Comparison of ENCODE assay signal across 11 cellular contexts in genomic region chr2:215137741-215138340, GRCh38. TPM values are rescaled to one million over a fixed set of nuclear protein-coding genes. Genes with fewer than 3 reads are reported as not detected.
DNase-seq lines count a peak whose midpoint lies in the region; ATAC-seq and TF ChIP-seq lines count a peak whose summit lies in the region.
"Had no signal": no experiment of that assay in that cellular context is flagged by ENCODE, and none has a peak within 500 bp of the region (broad histone marks: within the 10 kb centered on the region; RNA-seq: fewer than 3 reads in every experiment).

No MANE protein-coding gene starts in this region.

- H2BK15ac ChIP-seq in mesendoderm (replicated peaks; ENCODE audit: low read depth): no peak overlapping the region

- H3K4me1 ChIP-seq in mesendoderm (ENCODE audit: control insufficient read depth, low read depth, low read length): no peaks in the 10 kb centered on the region

- H3K36me3 Mint-ChIP-seq in MCF 10A (ENCODE audit: insufficient read depth, unreplicated experiment): peaks cover 7% of the 10 kb centered on the region
- H3K36me3 Mint-ChIP-seq in activated T-helper 2 cell treated with anti-CD3 and anti-CD28 coated beads, Interferon-gamma antibody, Interleukin-2, Interleukin-4, amounts not matched to agents 10 μg/mL and 5 μg/mL and 100 μg/mL, durations not matched to agents 14 hours and 24 hours and 36 hours (ENCODE audit: low read depth): no peaks in the 10 kb centered on the region

- ATAC-seq in HG03439 (IDR thresholded peaks at IDR 0.05; ENCODE audit: unreplicated experiment): peak; percentile 42
- ATAC-seq in GM19324 (IDR thresholded peaks at IDR 0.05; ENCODE audit: low FRiP score, unreplicated experiment): no peak

- TF ChIP-seq CTCF in GM06990 (IDR thresholded peaks at IDR 0.05; ENCODE audit: insufficient read depth, low read length, poor library complexity, severe bottlenecking) (no peak), MCF 10A (IDR thresholded peaks at IDR 0.05; ENCODE audit: unreplicated experiment) (no peak)

- peak overlapping the region; percentile 50 for H3K4me3 ChIP-seq in GM06990 (replicated peaks; ENCODE audit: low read depth, low read length)
- H3K4me3 ChIP-seq in mesendoderm (ENCODE audit: low read length): no peak overlapping the region

- H3K4me1 Mint-ChIP-seq in MCF 10A (ENCODE audit: insufficient read depth, unreplicated experiment): peaks cover 48% of the 10 kb centered on the region
- peaks cover 3% of the 10 kb centered on the region for H3K4me1 Mint-ChIP-seq in activated T-helper 2 cell treated with anti-CD3 and anti-CD28 coated beads, Interferon-gamma antibody, Interleukin-2, Interleukin-4, amounts not matched to agents 10 μg/mL and 5 μg/mL and 100 μg/mL, durations not matched to agents 14 hours and 24 hours and 36 hours (ENCODE audit: low read depth)

- H4K5ac ChIP-seq in mesendoderm (ENCODE audit: low read length): no peak overlapping the region

- no peak for DNase-seq in GM06990 (ENCODE audit: extremely low read depth, insufficient read length)
- DNase-seq in MCF 10A (ENCODE audit: unreplicated experiment): peak; percentile 92
- DNase-seq in non-pigmented ciliary epithelial cell (ENCODE audit: low read depth): peak; percentile 34
- no peak for DNase-seq in stimulated activated CD4-positive, alpha-beta T cell treated with anti-CD3 and anti-CD28 coated beads, Interleukin-4, amount 100 ng/mL, for 24 hours
- DNase-seq in mesendoderm: no peak
- DNase-seq in activated T-helper 2 cell treated with anti-CD3 and anti-CD28 coated beads, Interferon-gamma antibody, Interleukin-2, Interleukin-4, amounts not matched to agents 10 μg/mL and 5 μg/mL and 100 μg/mL, durations not matched to agents 14 hours and 24 hours and 36 hours (ENCODE audit: low spot score): no peak
- DNase-seq: activated naive CD4-positive, alpha-beta T cell treated with Interleukin-2 at 50 U/mL for 16 hours had no signal

- no peak overlapping the region for H3K23ac ChIP-seq in mesendoderm (ENCODE audit: low read length)

- no CpG with 5 or more reads among the region's 6 CpGs for WGBS in mesendoderm (ENCODE audit: extremely low coverage, insufficient coverage, low lambda C conversion rate)

- intact Hi-C loops in MCF 10A (cut with micrococcal nuclease): loop anchor here (1.0 kb wide), 1 partner anchor 33 kb away; no protein-coding TSS in a partner anchor
- intact Hi-C loops in activated T-helper 2 cell treated with anti-CD3 and anti-CD28 coated beads, Interferon-gamma antibody, Interleukin-2, Interleukin-4, amounts not matched to agents 10 μg/mL and 5 μg/mL and 100 μg/mL, durations not matched to agents 14 hours and 24 hours and 36 hours (cut with micrococcal nuclease): no loop called here

- H2BK5ac ChIP-seq in mesendoderm (ENCODE audit: low read length): no peak overlapping the region

- H3K56ac ChIP-seq in mesendoderm (ENCODE audit: low read length): no peak overlapping the region

- H3K4ac ChIP-seq in mesendoderm (ENCODE audit: low read depth, low read length): no peak overlapping the region

- BruUV-seq in MCF 10A (replicated peaks; lab: Mats Ljungman, UMichigan): TSS peak; percentile 54

- no peak overlapping the region for H3K18ac ChIP-seq in mesendoderm (ENCODE audit: low read length)

- POLR2A ChIA-PET in MCF 10A (lab: Yijun Ruan, JAX): interaction anchor here (0.6 to 9.4 kb wide), 30 partner anchors 8 to 884 kb away, joined by 3 to 207 read pairs (median 4); partner anchors contain the start of gene ATIC

- no peaks in the 10 kb centered on the region for H3K27me3 Mint-ChIP-seq in MCF 10A (ENCODE audit: insufficient read depth, unreplicated experiment)
- H3K27me3 Mint-ChIP-seq in activated T-helper 2 cell treated with anti-CD3 and anti-CD28 coated beads, Interferon-gamma antibody, Interleukin-2, Interleukin-4, amounts not matched to agents 10 μg/mL and 5 μg/mL and 100 μg/mL, durations not matched to agents 14 hours and 24 hours and 36 hours (ENCODE audit: low read depth): no peaks in the 10 kb centered on the region

- no peaks in the 10 kb centered on the region for H3K79me1 ChIP-seq in mesendoderm (ENCODE audit: low read length)

- no peak overlapping the region for H4K8ac ChIP-seq in mesendoderm (ENCODE audit: low read depth, low read length)

- peak overlapping the region; percentile 80 for H3K4me3 Mint-ChIP-seq in MCF 10A (ENCODE audit: unreplicated experiment)
- H3K4me3 Mint-ChIP-seq in activated T-helper 2 cell treated with anti-CD3 and anti-CD28 coated beads, Interferon-gamma antibody, Interleukin-2, Interleukin-4, amounts not matched to agents 10 μg/mL and 5 μg/mL and 100 μg/mL, durations not matched to agents 14 hours and 24 hours and 36 hours (ENCODE audit: low read depth): no peak overlapping the region
- H3K4me3 Mint-ChIP-seq: T-helper 1 cell treated with Interleukin-12 subunit alpha and Interleukin-12 subunit beta and Interleukin-4 antibody, amounts not matched to agents 30 μg/mL and 1 μg/mL, for 36 hours had no signal

- H3K79me2 ChIP-seq in mesendoderm (ENCODE audit: control insufficient read depth, insufficient read depth, low read length): no peaks in the 10 kb centered on the region

- H3K36me3 ChIP-seq in GM06990 (ENCODE audit: control insufficient read depth, insufficient read depth, low read length): no peaks in the 10 kb centered on the region
- H3K36me3 ChIP-seq in mesendoderm (ENCODE audit: control insufficient read depth, insufficient read depth, low read length): no peaks in the 10 kb centered on the region

- H2BK120ac ChIP-seq in mesendoderm (ENCODE audit: low read depth, low read length): no peak overlapping the region

- H3K9ac ChIP-seq in mesendoderm (ENCODE audit: low read length): no peak overlapping the region

- no peak overlapping the region for H2AK5ac ChIP-seq in mesendoderm (ENCODE audit: low read length)

- H3K27me3 ChIP-seq in GM06990 (replicated peaks; ENCODE audit: control insufficient read depth, insufficient read depth, low read length) (no peaks in the 10 kb centered on the region), mesendoderm (ENCODE audit: insufficient read depth, low read length, poor library complexity) (no peaks in the 10 kb centered on the region)

- H3K27ac Mint-ChIP-seq in MCF 10A (ENCODE audit: low read depth, unreplicated experiment): peak overlapping the region; percentile 82
- no peak overlapping the region for H3K27ac Mint-ChIP-seq in activated T-helper 2 cell treated with anti-CD3 and anti-CD28 coated beads, Interferon-gamma antibody, Interleukin-2, Interleukin-4, amounts not matched to agents 10 μg/mL and 5 μg/mL and 100 μg/mL, durations not matched to agents 14 hours and 24 hours and 36 hours
- H3K27ac Mint-ChIP-seq: T-helper 1 cell treated with Interleukin-12 subunit alpha and Interleukin-12 subunit beta and Interleukin-4 antibody, amounts not matched to agents 30 μg/mL and 1 μg/mL, for 36 hours had no signal

- H3K27ac ChIP-seq in mesendoderm (ENCODE audit: low read depth, low read length): no peak overlapping the region

- CTCF ChIA-PET in MCF 10A (lab: Yijun Ruan, JAX): interaction anchor here (0.6 to 1.9 kb wide), 9 partner anchors 9 to 777 kb away, joined by 3 to 6 read pairs (median 4); no protein-coding TSS in a partner anchor

- no peak overlapping the region for H3K4me2 ChIP-seq in mesendoderm (ENCODE audit: low read length)

- no peaks in the 10 kb centered on the region for H3K9me3 Mint-ChIP-seq in MCF 10A (ENCODE audit: unreplicated experiment)
- no peaks in the 10 kb centered on the region for H3K9me3 Mint-ChIP-seq in activated T-helper 2 cell treated with anti-CD3 and anti-CD28 coated beads, Interferon-gamma antibody, Interleukin-2, Interleukin-4, amounts not matched to agents 10 μg/mL and 5 μg/mL and 100 μg/mL, durations not matched to agents 14 hours and 24 hours and 36 hours
- H3K9me3 Mint-ChIP-seq: T-helper 1 cell treated with Interleukin-12 subunit alpha and Interleukin-12 subunit beta and Interleukin-4 antibody, amounts not matched to agents 30 μg/mL and 1 μg/mL, for 36 hours had no signal

RNA-seq across cellular contexts. Expression of gene ABCA12, which starts 0.6 kb away (rescaled TPM):
- 36.1 and 37.8 TPM in 2 replicates for total RNA-seq in MCF 10A (2022)
- polyA plus RNA-seq in mesendoderm (2013, experiment 1 of 2): 0.03 TPM
- 0.01 TPM for polyA plus RNA-seq in mesendoderm (2013, experiment 2 of 2)
- not detected in 2 replicates for total RNA-seq in activated T-helper 2 cell treated with anti-CD3 and anti-CD28 coated beads, Interferon-gamma antibody, Interleukin-2, Interleukin-4, amounts not matched to agents 10 μg/mL and 5 μg/mL and 100 μg/mL, durations not matched to agents 14 hours and 24 hours and 36 hours
- total RNA-seq: posterior vena cava had no signal

Comparison
In these comparisons a context has a peak if more than half of its experiments do, and no peak if none do; other contexts are left out.
1. DNase-seq: peak in MCF 10A (single experiment) and non-pigmented ciliary epithelial cell (single experiment); none in GM06990 (single experiment), stimulated activated CD4-positive, alpha-beta T cell treated with anti-CD3 and anti-CD28 coated beads, Interleukin-4, amount 100 ng/mL, for 24 hours (single experiment), mesendoderm (single experiment) and activated T-helper 2 cell treated with anti-CD3 and anti-CD28 coated beads, Interferon-gamma antibody, Interleukin-2, Interleukin-4, amounts not matched to agents 10 μg/mL and 5 μg/mL and 100 μg/mL, durations not matched to agents 14 hours and 24 hours and 36 hours (single experiment).
2. RNA of gene ABCA12, which starts 0.6 kb away (total RNA-seq): 36.1 to 37.8 TPM in MCF 10A; not detected in activated T-helper 2 cell treated with anti-CD3 and anti-CD28 coated beads, Interferon-gamma antibody, Interleukin-2, Interleukin-4, amounts not matched to agents 10 μg/mL and 5 μg/mL and 100 μg/mL, durations not matched to agents 14 hours and 24 hours and 36 hours; every median in the first group is over 10 times any median in the second.